1 cellular context compared by ENCODE assay signal in genomic region chr2:144705328-144706245, GRCh38.
TF ChIP-seq lines count a peak whose summit lies in the region.

No MANE protein-coding gene starts in this region.

TF ChIP-seq in K562, 482 proteins besides CTCF, POLR2A, EP300 and RAD21 (continued from another document and continues in another):
- TF ChIP-seq REST (CRISPR knock-in tag; IDR thresholded peaks at IDR 0.05; ENCODE audit: low read depth) (no peak), ZNF384 (IDR thresholded peaks at IDR 0.05; ENCODE audit: low read depth, low read length) (peak; percentile 72; the same call in 1 of the 2 replicates), ZNF780A (CRISPR knock-in tag; IDR thresholded peaks at IDR 0.05) (no peak), DLX4 (CRISPR knock-in tag; IDR thresholded peaks at IDR 0.05) (no peak), KAT8 (IDR thresholded peaks at IDR 0.05; ENCODE audit: low read depth) (no peak), DMBX1 (CRISPR knock-in tag; IDR thresholded peaks at IDR 0.05; ENCODE audit: borderline replicate concordance) (peak; percentile 45; the same call in 1 of the 2 replicates), YBX1 (IDR thresholded peaks at IDR 0.05) (no peak), ZNF239 (CRISPR knock-in tag; IDR thresholded peaks at IDR 0.05) (no peak), NFRKB (IDR thresholded peaks at IDR 0.05; ENCODE audit: low read depth) (no peak), KLF16 (IDR thresholded peaks at IDR 0.05) (no peak), HINFP (tag; conservative IDR thresholded peaks at IDR 0.05; ENCODE audit: low read depth) (no peak; the same call in 1 of the 2 replicates), ARID1B (IDR thresholded peaks at IDR 0.05) (peak; percentile 46; the same call in 1 of the 2 replicates), THRB (CRISPR knock-in tag; conservative IDR thresholded peaks at IDR 0.05) (no peak), ZNF584 (CRISPR knock-in tag; IDR thresholded peaks at IDR 0.05; ENCODE audit: low read depth) (peak; percentile 24; the same call in 1 of the 2 replicates), MEIS2 (IDR thresholded peaks at IDR 0.05; ENCODE audit: partially characterized antibody) (peak; percentile 51), POLR2AphosphoS2 (IDR thresholded peaks at IDR 0.05; ENCODE audit: low read length) (no peak), NCOA6 (IDR thresholded peaks at IDR 0.05) (no peak), RUNX1 (IDR thresholded peaks at IDR 0.05; ENCODE audit: low read depth) (no peak), ILK (tag; IDR thresholded peaks at IDR 0.05; ENCODE audit: borderline replicate concordance, low read depth) (no peak), PML (IDR thresholded peaks at IDR 0.05; ENCODE audit: low read length) (no peak), FOXA1 (IDR thresholded peaks at IDR 0.05; ENCODE audit: borderline replicate concordance) (no peak), ERF (CRISPR knock-in tag; IDR thresholded peaks at IDR 0.05) (no peak), HMG20A (CRISPR knock-in tag; conservative IDR thresholded peaks at IDR 0.05) (no peak), EWSR1 (IDR thresholded peaks at IDR 0.05; ENCODE audit: borderline replicate concordance, low read depth, partially characterized antibody) (no peak), RCOR1 (IDR thresholded peaks at IDR 0.05; ENCODE audit: borderline replicate concordance in 1 of 2, low read depth in 2 of 2, low read length in 2 of 2) (peak in 1 of 2 experiments; percentile 56; a peak in 1 of 4 replicates), KDM4B (IDR thresholded peaks at IDR 0.05; ENCODE audit: borderline replicate concordance in 2 of 2, low read depth in 1 of 2) (no peak), ATF7 (IDR thresholded peaks at IDR 0.05) (peak; percentile 83), AFF1 (IDR thresholded peaks at IDR 0.05; ENCODE audit: low read depth in 1 of 2, partially characterized antibody in 2 of 2) (no peak), CSDE1 (IDR thresholded peaks at IDR 0.05) (no peak), ZNF778 (CRISPR knock-in tag; IDR thresholded peaks at IDR 0.05) (no peak), SMAD2 (IDR thresholded peaks at IDR 0.05; ENCODE audit: low read depth, low read length) (no peak), DNMT1 (IDR thresholded peaks at IDR 0.05) (no peak), FOXK1 (CRISPR knock-in tag; IDR thresholded peaks at IDR 0.05; ENCODE audit: borderline replicate concordance) (no peak), TFAM (CRISPR knock-in tag; conservative IDR thresholded peaks at IDR 0.05) (no peak), KLF6 (CRISPR knock-in tag; IDR thresholded peaks at IDR 0.05; ENCODE audit: borderline replicate concordance) (no peak), ILF3 (IDR thresholded peaks at IDR 0.05; ENCODE audit: borderline replicate concordance) (no peak), PHB (CRISPR knock-in tag; IDR thresholded peaks at IDR 0.05) (no peak), MTF1 (CRISPR knock-in tag; IDR thresholded peaks at IDR 0.05; ENCODE audit: borderline replicate concordance) (no peak)
- TF ChIP-seq, protein P1, sequence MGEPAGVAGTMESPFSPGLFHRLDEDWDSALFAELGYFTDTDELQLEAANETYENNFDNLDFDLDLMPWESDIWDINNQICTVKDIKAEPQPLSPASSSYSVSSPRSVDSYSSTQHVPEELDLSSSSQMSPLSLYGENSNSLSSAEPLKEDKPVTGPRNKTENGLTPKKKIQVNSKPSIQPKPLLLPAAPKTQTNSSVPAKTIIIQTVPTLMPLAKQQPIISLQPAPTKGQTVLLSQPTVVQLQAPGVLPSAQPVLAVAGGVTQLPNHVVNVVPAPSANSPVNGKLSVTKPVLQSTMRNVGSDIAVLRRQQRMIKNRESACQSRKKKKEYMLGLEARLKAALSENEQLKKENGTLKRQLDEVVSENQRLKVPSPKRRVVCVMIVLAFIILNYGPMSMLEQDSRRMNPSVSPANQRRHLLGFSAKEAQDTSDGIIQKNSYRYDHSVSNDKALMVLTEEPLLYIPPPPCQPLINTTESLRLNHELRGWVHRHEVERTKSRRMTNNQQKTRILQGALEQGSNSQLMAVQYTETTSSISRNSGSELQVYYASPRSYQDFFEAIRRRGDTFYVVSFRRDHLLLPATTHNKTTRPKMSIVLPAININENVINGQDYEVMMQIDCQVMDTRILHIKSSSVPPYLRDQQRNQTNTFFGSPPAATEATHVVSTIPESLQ (CRISPR knock-in tag; IDR thresholded peaks at IDR 0.05) = no peak
- TF ChIP-seq, protein P2, sequence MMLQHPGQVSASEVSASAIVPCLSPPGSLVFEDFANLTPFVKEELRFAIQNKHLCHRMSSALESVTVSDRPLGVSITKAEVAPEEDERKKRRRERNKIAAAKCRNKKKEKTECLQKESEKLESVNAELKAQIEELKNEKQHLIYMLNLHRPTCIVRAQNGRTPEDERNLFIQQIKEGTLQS (IDR thresholded peaks at IDR 0.05) = peak; percentile 97
- TF ChIP-seq, protein P2 (CRISPR knock-in tag; conservative IDR thresholded peaks at IDR 0.05) = no peak
- TF ChIP-seq, protein P3, sequence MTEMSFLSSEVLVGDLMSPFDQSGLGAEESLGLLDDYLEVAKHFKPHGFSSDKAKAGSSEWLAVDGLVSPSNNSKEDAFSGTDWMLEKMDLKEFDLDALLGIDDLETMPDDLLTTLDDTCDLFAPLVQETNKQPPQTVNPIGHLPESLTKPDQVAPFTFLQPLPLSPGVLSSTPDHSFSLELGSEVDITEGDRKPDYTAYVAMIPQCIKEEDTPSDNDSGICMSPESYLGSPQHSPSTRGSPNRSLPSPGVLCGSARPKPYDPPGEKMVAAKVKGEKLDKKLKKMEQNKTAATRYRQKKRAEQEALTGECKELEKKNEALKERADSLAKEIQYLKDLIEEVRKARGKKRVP (CRISPR knock-in tag; IDR thresholded peaks at IDR 0.05) = peak; percentile 89
- TF ChIP-seq, protein P4, sequence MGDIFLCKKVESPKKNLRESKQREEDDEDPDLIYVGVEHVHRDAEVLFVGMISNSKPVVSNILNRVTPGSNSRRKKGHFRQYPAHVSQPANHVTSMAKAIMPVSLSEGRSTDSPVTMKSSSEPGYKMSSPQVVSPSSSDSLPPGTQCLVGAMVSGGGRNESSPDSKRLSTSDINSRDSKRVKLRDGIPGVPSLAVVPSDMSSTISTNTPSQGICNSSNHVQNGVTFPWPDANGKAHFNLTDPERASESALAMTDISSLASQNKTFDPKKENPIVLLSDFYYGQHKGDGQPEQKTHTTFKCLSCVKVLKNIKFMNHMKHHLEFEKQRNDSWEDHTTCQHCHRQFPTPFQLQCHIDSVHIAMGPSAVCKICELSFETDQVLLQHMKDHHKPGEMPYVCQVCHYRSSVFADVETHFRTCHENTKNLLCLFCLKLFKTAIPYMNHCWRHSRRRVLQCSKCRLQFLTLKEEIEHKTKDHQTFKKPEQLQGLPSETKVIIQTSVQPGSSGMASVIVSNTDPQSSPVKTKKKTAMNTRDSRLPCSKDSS (IDR thresholded peaks at IDR 0.05; ENCODE audit: low read depth, partially characterized antibody) = no peak
- TF ChIP-seq, protein P5, sequence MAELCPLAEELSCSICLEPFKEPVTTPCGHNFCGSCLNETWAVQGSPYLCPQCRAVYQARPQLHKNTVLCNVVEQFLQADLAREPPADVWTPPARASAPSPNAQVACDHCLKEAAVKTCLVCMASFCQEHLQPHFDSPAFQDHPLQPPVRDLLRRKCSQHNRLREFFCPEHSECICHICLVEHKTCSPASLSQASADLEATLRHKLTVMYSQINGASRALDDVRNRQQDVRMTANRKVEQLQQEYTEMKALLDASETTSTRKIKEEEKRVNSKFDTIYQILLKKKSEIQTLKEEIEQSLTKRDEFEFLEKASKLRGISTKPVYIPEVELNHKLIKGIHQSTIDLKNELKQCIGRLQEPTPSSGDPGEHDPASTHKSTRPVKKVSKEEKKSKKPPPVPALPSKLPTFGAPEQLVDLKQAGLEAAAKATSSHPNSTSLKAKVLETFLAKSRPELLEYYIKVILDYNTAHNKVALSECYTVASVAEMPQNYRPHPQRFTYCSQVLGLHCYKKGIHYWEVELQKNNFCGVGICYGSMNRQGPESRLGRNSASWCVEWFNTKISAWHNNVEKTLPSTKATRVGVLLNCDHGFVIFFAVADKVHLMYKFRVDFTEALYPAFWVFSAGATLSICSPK (IDR thresholded peaks at IDR 0.05; ENCODE audit: borderline replicate concordance) = no peak
